1 cellular context compared by ENCODE assay signal in genomic region chr6:13409991-13410390, GRCh38.
TF ChIP-seq lines count a peak whose summit lies in the region.

No MANE protein-coding gene starts in this region.

TF ChIP-seq in endothelial cell of umbilical vein, 7 proteins besides CTCF, POLR2A, EP300 and RAD21 (continued from another document):
- TF ChIP-seq MYC (IDR thresholded peaks at IDR 0.05; ENCODE audit: low read depth, low read length) (no peak), FOS (IDR thresholded peaks at IDR 0.05; ENCODE audit: borderline replicate concordance, insufficient read depth, low read length) (no peak)
